In the genomic region with DNA sequence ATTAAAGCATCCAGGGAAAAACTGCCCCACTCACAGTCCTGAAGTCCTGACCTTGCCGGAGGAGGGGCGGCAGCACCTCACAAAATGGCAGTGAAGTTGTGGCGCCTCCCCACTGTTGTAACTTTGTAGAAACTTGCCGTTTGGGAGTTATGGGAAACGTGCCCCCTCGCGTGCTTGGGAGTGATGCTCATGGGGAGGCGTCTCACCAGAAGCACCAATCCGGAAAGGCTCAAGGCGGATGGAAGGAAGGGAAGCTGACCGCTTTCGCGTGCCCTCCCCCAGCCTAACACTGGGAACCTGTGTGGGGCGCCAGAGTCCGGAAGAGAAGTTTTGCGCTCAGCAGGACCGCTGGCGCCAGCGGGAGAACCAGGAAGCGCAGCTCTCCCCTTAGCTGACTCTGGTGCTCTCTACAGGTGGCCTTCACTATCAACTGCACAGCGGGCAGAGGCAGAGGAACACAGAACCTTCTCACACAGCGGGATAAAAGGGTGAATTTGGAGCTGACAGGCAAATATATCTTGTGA, we compare ENCODE assay signal across 17 cellular contexts. TPM values are rescaled to one million over a fixed set of nuclear protein-coding genes. Genes with fewer than 3 reads are reported as not detected.
A peak's percentile ranks its signal among the peaks of the same experiment; 100 is the strongest.
DNase-seq lines count a peak whose midpoint lies in the region; ATAC-seq and TF ChIP-seq lines count a peak whose summit lies in the region.
"Had no signal": no experiment of that assay in that cellular context is flagged by ENCODE, and none has a peak within 500 bp of the region (broad histone marks: within the 10 kb centered on the region; RNA-seq: fewer than 3 reads in every experiment).

A gene with protein sequence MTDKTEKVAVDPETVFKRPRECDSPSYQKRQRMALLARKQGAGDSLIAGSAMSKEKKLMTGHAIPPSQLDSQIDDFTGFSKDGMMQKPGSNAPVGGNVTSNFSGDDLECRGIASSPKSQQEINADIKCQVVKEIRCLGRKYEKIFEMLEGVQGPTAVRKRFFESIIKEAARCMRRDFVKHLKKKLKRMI (minus strand): TSS at position 151 of the 524 bp plus-strand sequence. CDS start 8,100 bp downstream, outside the sequence.
A gene with protein sequence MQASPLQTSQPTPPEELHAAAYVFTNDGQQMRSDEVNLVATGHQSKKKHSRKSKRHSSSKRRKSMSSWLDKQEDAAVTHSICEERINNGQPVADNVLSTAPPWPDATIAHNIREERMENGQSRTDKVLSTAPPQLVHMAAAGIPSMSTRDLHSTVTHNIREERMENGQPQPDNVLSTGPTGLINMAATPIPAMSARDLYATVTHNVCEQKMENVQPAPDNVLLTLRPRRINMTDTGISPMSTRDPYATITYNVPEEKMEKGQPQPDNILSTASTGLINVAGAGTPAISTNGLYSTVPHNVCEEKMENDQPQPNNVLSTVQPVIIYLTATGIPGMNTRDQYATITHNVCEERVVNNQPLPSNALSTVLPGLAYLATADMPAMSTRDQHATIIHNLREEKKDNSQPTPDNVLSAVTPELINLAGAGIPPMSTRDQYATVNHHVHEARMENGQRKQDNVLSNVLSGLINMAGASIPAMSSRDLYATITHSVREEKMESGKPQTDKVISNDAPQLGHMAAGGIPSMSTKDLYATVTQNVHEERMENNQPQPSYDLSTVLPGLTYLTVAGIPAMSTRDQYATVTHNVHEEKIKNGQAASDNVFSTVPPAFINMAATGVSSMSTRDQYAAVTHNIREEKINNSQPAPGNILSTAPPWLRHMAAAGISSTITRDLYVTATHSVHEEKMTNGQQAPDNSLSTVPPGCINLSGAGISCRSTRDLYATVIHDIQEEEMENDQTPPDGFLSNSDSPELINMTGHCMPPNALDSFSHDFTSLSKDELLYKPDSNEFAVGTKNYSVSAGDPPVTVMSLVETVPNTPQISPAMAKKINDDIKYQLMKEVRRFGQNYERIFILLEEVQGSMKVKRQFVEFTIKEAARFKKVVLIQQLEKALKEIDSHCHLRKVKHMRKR (plus strand): TSS at position 423 of the 524 bp plus-strand sequence. CDS start 2,527 bp downstream, outside the sequence.

- H3K9me3 ChIP-seq in T-helper 17 cell (ENCODE audit: control insufficient read depth, low read length, poor library complexity, severe bottlenecking): no peaks in the 10 kb centered on the region

- no peaks in the 10 kb centered on the region for H3K27me3 Mint-ChIP-seq in T-helper 17 cell
- H3K27me3 Mint-ChIP-seq: IgD-negative memory B cell had no signal

- intact Hi-C loops in posterior vena cava (cut with DNase I): no loop called here

- CTCF ChIA-PET in HEK293T (lab: Yijun Ruan, JAX): no interaction called here

- DNase-seq in NCI-H82 (lab: John Stamatoyannopoulos, UW): peak; percentile 19
- no peak for DNase-seq in NCI-H82 treated with DMSO at 0.1 percent for 48 hours (lab: John Stamatoyannopoulos, UW; ENCODE audit: unreplicated experiment)
- peak; percentile 6 for DNase-seq in HEK293T (ENCODE audit: extremely low spot score)
- DNase-seq in RPMI7951 (ENCODE audit: low read depth): peak; percentile 5
- DNase-seq in posterior vena cava (ENCODE audit: low spot score): peak; percentile 56
- no peak for DNase-seq in T-helper 17 cell
- no peak for DNase-seq in iPS-NIHi7 (ENCODE audit: extremely low spot score)
- no peak for DNase-seq in NCI-H1436 treated with DMSO at 0.1 percent for 48 hours (lab: John Stamatoyannopoulos, UW)
- DNase-seq: CD8-positive, alpha-beta T cell; HFFc6; NCI-H1436; NCI-H510A treated with DMSO at 0.1 percent for 48 hours; RPMI8226 had no signal

- POLR2A ChIA-PET in HEK293T (lab: Yijun Ruan, JAX): no interaction called here

- H3K4me3 Mint-ChIP-seq in T-helper 17 cell: no peak within 1 kb of the TSS
- H3K4me3 Mint-ChIP-seq: CD8-positive, alpha-beta T cell; HFFc6; IgD-negative memory B cell had no signal

- no peaks in the 10 kb centered on the region for H3K4me1 Mint-ChIP-seq in T-helper 17 cell

- no peak for ATAC-seq in T-helper 17 cell
- ATAC-seq: CD8-positive, alpha-beta T cell had no signal

- H3K27ac Mint-ChIP-seq in T-helper 17 cell: no peak within 1 kb of the TSS
- H3K27ac Mint-ChIP-seq: CD8-positive, alpha-beta T cell; HFFc6; IgD-negative memory B cell had no signal

- H3K36me3 Mint-ChIP-seq in T-helper 17 cell (ENCODE audit: low read depth): no peaks in the 10 kb centered on the region
- H3K36me3 Mint-ChIP-seq: CD8-positive, alpha-beta T cell; IgD-negative memory B cell had no signal

TF ChIP-seq in HEK293T, 16 proteins besides CTCF, POLR2A, EP300 and RAD21:
- TF ChIP-seq FOXA1 (IDR thresholded peaks at IDR 0.05) (no peak), FOXM1 (IDR thresholded peaks at IDR 0.05; ENCODE audit: borderline replicate concordance) (no peak), LEF1 (IDR thresholded peaks at IDR 0.05; ENCODE audit: borderline replicate concordance) (no peak), ZNF384 (IDR thresholded peaks at IDR 0.05) (no peak), ELF4 (IDR thresholded peaks at IDR 0.05) (no peak), SUZ12 (IDR thresholded peaks at IDR 0.05) (no peak), FOXK2 (IDR thresholded peaks at IDR 0.05) (no peak), L3MBTL2 (conservative IDR thresholded peaks at IDR 0.05) (no peak)
- TF ChIP-seq, protein P1, sequence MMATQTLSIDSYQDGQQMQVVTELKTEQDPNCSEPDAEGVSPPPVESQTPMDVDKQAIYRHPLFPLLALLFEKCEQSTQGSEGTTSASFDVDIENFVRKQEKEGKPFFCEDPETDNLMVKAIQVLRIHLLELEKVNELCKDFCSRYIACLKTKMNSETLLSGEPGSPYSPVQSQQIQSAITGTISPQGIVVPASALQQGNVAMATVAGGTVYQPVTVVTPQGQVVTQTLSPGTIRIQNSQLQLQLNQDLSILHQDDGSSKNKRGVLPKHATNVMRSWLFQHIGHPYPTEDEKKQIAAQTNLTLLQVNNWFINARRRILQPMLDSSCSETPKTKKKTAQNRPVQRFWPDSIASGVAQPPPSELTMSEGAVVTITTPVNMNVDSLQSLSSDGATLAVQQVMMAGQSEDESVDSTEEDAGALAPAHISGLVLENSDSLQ (IDR thresholded peaks at IDR 0.05): no peak

RNA-seq across cellular contexts. Expression of the first gene that starts in this region (rescaled TPM):
- 0.29 and 0.72 TPM in 2 replicates for total RNA-seq in RPMI7951 (2014; rRNA removed; shearing (Covaris generic))
- total RNA-seq in posterior vena cava (not detected), T-helper 17 cell (not detected)
- total RNA-seq: A172; CD8-positive, alpha-beta T cell; HFFc6; OCI-LY7 had no signal

RNA-seq across cellular contexts. Expression of the second gene that starts in this region (rescaled TPM):
- under 0.01 and 0.10 TPM in 2 replicates for total RNA-seq in RPMI7951 (2014; rRNA removed; shearing (Covaris generic))
- total RNA-seq in posterior vena cava: not detected
- total RNA-seq in T-helper 17 cell: not detected
- total RNA-seq: A172; CD8-positive, alpha-beta T cell; Daoy; HFFc6; OCI-LY7 had no signal

Comparison
In these comparisons a context has a peak if more than half of its experiments do, and no peak if none do; other contexts are left out.
1. DNase-seq: peak in NCI-H82 (single experiment) and HEK293T (single experiment); none in NCI-H82 treated with DMSO at 0.1 percent for 48 hours (single experiment), T-helper 17 cell (0 of 3), iPS-NIHi7 (single experiment) and NCI-H1436 treated with DMSO at 0.1 percent for 48 hours (single experiment).
2. Peak in DNase-seq in RPMI7951; RNA of the genes that start here not detected or under 1 TPM.
3. Peak in DNase-seq in posterior vena cava; RNA of the genes that start here not detected or under 1 TPM.